In the genomic region with DNA sequence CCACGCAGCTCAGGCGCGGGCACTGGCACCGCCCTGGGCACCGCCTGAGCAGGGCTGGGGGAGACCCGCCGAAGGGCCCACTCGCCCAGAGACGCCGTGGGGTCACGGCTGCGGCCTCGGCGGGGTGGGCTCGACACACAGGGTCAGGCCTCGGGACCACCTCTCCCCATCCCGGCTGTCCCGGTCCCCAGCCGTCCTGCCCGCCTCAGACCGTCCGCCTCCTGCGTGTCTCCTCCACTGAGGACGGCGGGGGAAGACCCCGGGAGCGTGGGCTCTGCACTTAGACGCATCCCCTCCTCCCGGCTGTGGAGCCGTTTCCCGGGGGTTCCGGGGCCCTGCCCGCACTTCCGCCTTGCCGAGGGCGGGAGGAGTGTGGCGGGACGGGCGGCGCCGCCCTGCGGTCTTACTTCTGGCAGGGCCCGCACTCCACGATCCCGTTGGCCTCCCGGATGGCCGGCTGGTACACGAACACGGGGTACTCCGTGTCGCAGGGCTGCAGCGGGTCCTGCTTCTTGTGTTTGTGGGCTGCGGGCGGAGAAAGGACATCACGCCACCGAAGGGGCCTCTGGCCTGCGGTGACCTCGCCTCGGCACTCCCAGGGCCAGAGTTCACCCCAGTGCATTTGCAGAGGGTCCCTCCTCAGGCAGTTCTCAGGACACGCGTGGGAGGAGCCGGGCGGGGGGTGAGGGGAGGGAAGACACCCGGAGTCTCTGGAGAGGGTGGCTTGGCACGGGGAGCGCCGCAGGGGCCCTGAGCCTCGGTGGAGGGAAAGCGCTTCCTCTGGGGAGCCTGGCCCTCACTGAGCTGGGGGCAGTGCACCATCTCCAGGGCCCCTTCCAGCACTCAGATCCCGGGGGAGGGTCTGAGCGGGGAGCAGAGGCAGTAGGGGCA, we compare ENCODE assay signal across 9 cellular contexts. TPM values are rescaled to one million over a fixed set of nuclear protein-coding genes. Genes with fewer than 3 reads are reported as not detected.
A peak's percentile ranks its signal among the peaks of the same experiment; 100 is the strongest.
DNase-seq lines count a peak whose midpoint lies in the region; ATAC-seq and TF ChIP-seq lines count a peak whose summit lies in the region.
"Had no signal": no experiment of that assay in that cellular context is flagged by ENCODE, and none has a peak within 500 bp of the region (broad histone marks: within the 10 kb centered on the region; RNA-seq: fewer than 3 reads in every experiment).

No MANE protein-coding gene starts in this region.

- intact Hi-C loops in gastrocnemius medialis (cut with DNase I; ENCODE audit: low total_unique reads), result loop anchor here (2.0 kb wide), 1 partner anchor 238 kb away; no protein-coding TSS in a partner anchor

- no peaks in the 10 kb centered on the region for H3K27me3 Mint-ChIP-seq in activated T-cell treated with anti-CD3 and anti-CD28 coated beads, Interleukin-2, amount 50 U/mL, for 4 hours (ENCODE audit: low read depth)

- H3K36me3 ChIP-seq in HUES48 (ENCODE audit: control insufficient read depth, insufficient read depth, low read length) (no peaks in the 10 kb centered on the region), gastrocnemius medialis (no peaks in the 10 kb centered on the region)

- H3K4me1 Mint-ChIP-seq in activated T-cell treated with anti-CD3 and anti-CD28 coated beads, Interleukin-2, amount 50 U/mL, for 4 hours (ENCODE audit: low read depth), result peaks cover 4% of the 10 kb centered on the region

- H3K36me3 Mint-ChIP-seq in activated T-cell treated with anti-CD3 and anti-CD28 coated beads, Interleukin-2, amount 50 U/mL, for 4 hours (ENCODE audit: insufficient read depth), result no peaks in the 10 kb centered on the region

- peak overlapping the region; percentile 67 for H3K4me3 ChIP-seq in HUES48 (ENCODE audit: low read depth, low read length)
- peak overlapping the region; percentile 57 to 63 for H3K4me3 ChIP-seq in foreskin fibroblast (ENCODE audit: low read depth in 1 of 2, low read length in 2 of 2)
- H3K4me3 ChIP-seq in gastrocnemius medialis, result peak overlapping the region; percentile 51 to 67 (median 59)

- H3K27ac ChIP-seq in HUES48 (ENCODE audit: low read depth, low read length) (no peak overlapping the region), gastrocnemius medialis (peak overlapping the region; percentile 63 to 80 (median 74))

- peak; percentile 33 to 36 for ATAC-seq in activated T-cell treated with anti-CD3 and anti-CD28 coated beads, Interleukin-2, amount 50 U/mL, for 4 hours
- ATAC-seq in gastrocnemius medialis, result no peak
- ATAC-seq in HG03469 (IDR thresholded peaks at IDR 0.05; ENCODE audit: unreplicated experiment), result no peak
- no peak for ATAC-seq in GM18867 (IDR thresholded peaks at IDR 0.05; ENCODE audit: unreplicated experiment)

- TF ChIP-seq CTCF in GM13976 (IDR thresholded peaks at IDR 0.05; ENCODE audit: borderline replicate concordance, control extremely low read depth, extremely low read depth, insufficient read depth, missing control alignments), result no peak
- TF ChIP-seq CTCF in foreskin fibroblast (IDR thresholded peaks at IDR 0.05; ENCODE audit: low read depth, low read length), result no peak
- no peak for TF ChIP-seq CTCF in gastrocnemius medialis (IDR thresholded peaks at IDR 0.05 in 4 of 5, conservative IDR thresholded peaks at IDR 0.05 in 1 of 5)

- H3K4me3 Mint-ChIP-seq in activated T-cell treated with anti-CD3 and anti-CD28 coated beads, Interleukin-2, amount 50 U/mL, for 4 hours, result peak overlapping the region; percentile 86

- H3K4me1 ChIP-seq in HUES48 (ENCODE audit: control insufficient read depth, insufficient read depth, low read length) (peaks cover 12% of the 10 kb centered on the region), gastrocnemius medialis (peaks cover 20 to 21% of the 10 kb centered on the region in 2 donors)

- H3K27me3 ChIP-seq in HUES48 (ENCODE audit: control insufficient read depth, insufficient read depth, low read length) (peaks cover 10% of the 10 kb centered on the region; the same call in 1 of the 2 replicates), gastrocnemius medialis (no peaks in the 10 kb centered on the region)

- DNase-seq in GM13976 (ENCODE audit: low spot score) (peak; percentile 70), foreskin fibroblast (peak in 1 of 2 donors; percentile 54), gastrocnemius medialis (no peak), NCI-H446 treated with DMSO at 0.1 percent for 48 hours (lab: John Stamatoyannopoulos, UW) (no peak)
- DNase-seq in activated T-cell treated with anti-CD3 and anti-CD28 coated beads, Interleukin-2, amount 50 U/mL, for 4 hours, result peak; percentile 47

- TF ChIP-seq POLR2A in gastrocnemius medialis (IDR thresholded peaks at IDR 0.05), result peak in 1 of 2 donors; percentile 40

- H3K9me3 ChIP-seq in HUES48 (ENCODE audit: control insufficient read depth, insufficient read depth, low read length) (no peaks in the 10 kb centered on the region), gastrocnemius medialis (no peaks in the 10 kb centered on the region)

- H3K9me3 Mint-ChIP-seq in activated T-cell treated with anti-CD3 and anti-CD28 coated beads, Interleukin-2, amount 50 U/mL, for 4 hours, result no peaks in the 10 kb centered on the region

- H3K9ac ChIP-seq in HUES48 (ENCODE audit: low read depth, low read length), result no peak overlapping the region

- in situ Hi-C loops in GM13976 (cut with MboI; ENCODE audit: low sequenced_read_pairs, unreplicated experiment) (loop anchor here (25.0 kb wide), 1 partner anchor 685 kb away; no protein-coding TSS in a partner anchor), gastrocnemius medialis (cut with MboI; ENCODE audit: low sequenced_read_pairs in 4 of 4) (no loop called here)

RNA-seq across cellular contexts. Expression of a gene that starts 23.1 kb away (rescaled TPM):
- total RNA-seq in activated T-cell treated with anti-CD3 and anti-CD28 coated beads, Interleukin-2, amount 50 U/mL, for 4 hours, result under 1 TPM; 0.08 to 0.34 (median 0.27) TPM
- not detected for total RNA-seq in gastrocnemius medialis
- total RNA-seq: T-helper 1 cell treated with Interleukin-12 subunit alpha and Interleukin-12 subunit beta and Interleukin-4 antibody, amounts not matched to agents 30 ng/mL and 1 ng/mL, for 36 hours had no signal

Comparison
In these comparisons a context has a peak if more than half of its experiments do, and no peak if none do; other contexts are left out.
1. DNase-seq: peak in GM13976 (single experiment) and activated T-cell treated with anti-CD3 and anti-CD28 coated beads, Interleukin-2, amount 50 U/mL, for 4 hours (single experiment); none in gastrocnemius medialis (0 of 2) and NCI-H446 treated with DMSO at 0.1 percent for 48 hours (single experiment).
2. ATAC-seq: peak in activated T-cell treated with anti-CD3 and anti-CD28 coated beads, Interleukin-2, amount 50 U/mL, for 4 hours (2 of 2); none in gastrocnemius medialis (0 of 2), HG03469 (single experiment) and GM18867 (single experiment).
3. Peak in every context shown above with its lines, with median percentiles within 50 percentile points of each other: H3K4me3 ChIP-seq.